In genomic region chr15:65400760-65401606, GRCh38 we compare ENCODE assay signal across 8 cellular contexts. TPM values are rescaled to one million over a fixed set of nuclear protein-coding genes. Genes with fewer than 3 reads are reported as not detected.
A peak's percentile ranks its signal among the peaks of the same experiment; 100 is the strongest.
DNase-seq lines count a peak whose midpoint lies in the region; ATAC-seq and TF ChIP-seq lines count a peak whose summit lies in the region.

No MANE protein-coding gene starts in this region.

- no peaks in the 10 kb centered on the region for H3K27me3 ChIP-seq in KMS-11 (ENCODE audit: insufficient read depth, low read depth)
- peaks cover 40% of the 10 kb centered on the region for H3K27me3 ChIP-seq in OCI-LY3 (ENCODE audit: low read depth, low read length)
- peaks cover 73% of the 10 kb centered on the region for H3K27me3 ChIP-seq in foreskin keratinocyte
- peaks cover 8% of the 10 kb centered on the region for H3K27me3 ChIP-seq in osteoblast (ENCODE audit: insufficient read depth, low read length)

- TF ChIP-seq CTCF in KMS-11 (conservative IDR thresholded peaks at IDR 0.05; ENCODE audit: low read depth, low read length): peak; percentile 85
- peak; percentile 84 for TF ChIP-seq CTCF in OCI-LY3 (IDR thresholded peaks at IDR 0.05; ENCODE audit: low read depth, low read length)
- TF ChIP-seq CTCF in foreskin keratinocyte (conservative IDR thresholded peaks at IDR 0.05): peak; percentile 73
- TF ChIP-seq CTCF in osteoblast (IDR thresholded peaks at IDR 0.05; ENCODE audit: extremely low read depth, low read depth, low read length): peak; percentile 71

- H3K79me2 ChIP-seq in KMS-11 (ENCODE audit: insufficient read depth, low read depth) (no peaks in the 10 kb centered on the region), OCI-LY3 (ENCODE audit: low read length) (no peaks in the 10 kb centered on the region), osteoblast (ENCODE audit: insufficient read depth, low read length) (no peaks in the 10 kb centered on the region)

- no peak overlapping the region for H3K4me3 ChIP-seq in KMS-11 (IDR thresholded peaks at IDR 0.05; ENCODE audit: insufficient read depth, low read depth, low read length)
- no peak overlapping the region for H3K4me3 ChIP-seq in OCI-LY3 (ENCODE audit: low read length)
- H3K4me3 ChIP-seq in osteoblast (ENCODE audit: insufficient read depth, low read length): no peak overlapping the region

- no peaks in the 10 kb centered on the region for H3K36me3 ChIP-seq in KMS-11 (ENCODE audit: insufficient read depth)
- no peaks in the 10 kb centered on the region for H3K36me3 ChIP-seq in OCI-LY3 (replicated peaks; ENCODE audit: low read depth, low read length)
- H3K36me3 ChIP-seq in osteoblast (ENCODE audit: insufficient read depth, low read length): no peaks in the 10 kb centered on the region

- H3K4me2 ChIP-seq in KMS-11 (peak overlapping the region; percentile 6; the same call in 1 of the 2 replicates), OCI-LY3 (ENCODE audit: low read length) (peak overlapping the region; percentile 15), osteoblast (ENCODE audit: insufficient read depth, low read length) (no peak overlapping the region)

- ATAC-seq in foreskin keratinocyte (peak; percentile 72), HG03460 (IDR thresholded peaks at IDR 0.05; ENCODE audit: unreplicated experiment) (no peak)

- H3K9me3 ChIP-seq in OCI-LY3 (ENCODE audit: insufficient read depth, low read length): no peaks in the 10 kb centered on the region
- no peaks in the 10 kb centered on the region for H3K9me3 ChIP-seq in osteoblast (ENCODE audit: low read depth, low read length)

- H3K27ac ChIP-seq in KMS-11: no peak overlapping the region
- no peak overlapping the region for H3K27ac ChIP-seq in OCI-LY3 (ENCODE audit: low read length)
- no peak overlapping the region for H3K27ac ChIP-seq in foreskin keratinocyte
- no peak overlapping the region for H3K27ac ChIP-seq in osteoblast (ENCODE audit: low read depth, low read length)

- peak; percentile 1 for DNase-seq in DMS153 (lab: John Stamatoyannopoulos, UW)
- peak; percentile 10 to 15 for DNase-seq in activated T-helper 1 cell treated with anti-CD3 and anti-CD28 coated beads, Interleukin-2, amount 50 U/mL, for 16 hours (ENCODE audit: low read depth in 1 of 2, low spot score in 1 of 2)
- DNase-seq in foreskin keratinocyte: no peak
- peak; percentile 99 for DNase-seq in osteoblast (ENCODE audit: insufficient read length, low spot score, missing footprints)
- no peak for DNase-seq in putamen (ENCODE audit: low spot score)

- H2AFZ ChIP-seq in KMS-11 (ENCODE audit: low read depth): peak overlapping the region; percentile 23; the same call in 1 of the 2 replicates
- 0 out of 2 replicates have a peak overlapping the region, but pooled peaks have one; percentile 25 for H2AFZ ChIP-seq in OCI-LY3 (ENCODE audit: low read depth, low read length)
- H2AFZ ChIP-seq in osteoblast (ENCODE audit: low read length): no peak overlapping the region

- H3K4me1 ChIP-seq in KMS-11 (ENCODE audit: low read depth, poor library complexity, severe bottlenecking): peaks cover 9% of the 10 kb centered on the region
- peaks cover 5% of the 10 kb centered on the region for H3K4me1 ChIP-seq in OCI-LY3 (ENCODE audit: low read length)
- no peaks in the 10 kb centered on the region for H3K4me1 ChIP-seq in foreskin keratinocyte
- no peaks in the 10 kb centered on the region for H3K4me1 ChIP-seq in osteoblast (ENCODE audit: insufficient read depth, low read length)

- H3K9ac ChIP-seq in KMS-11: no peak overlapping the region
- H3K9ac ChIP-seq in OCI-LY3 (ENCODE audit: low read length): no peak overlapping the region

- H4K20me1 ChIP-seq in KMS-11 (ENCODE audit: insufficient read depth): no peaks in the 10 kb centered on the region
- no peaks in the 10 kb centered on the region for H4K20me1 ChIP-seq in OCI-LY3 (ENCODE audit: insufficient read depth, low read length)
- no peaks in the 10 kb centered on the region for H4K20me1 ChIP-seq in osteoblast (ENCODE audit: insufficient read depth, low read length)

RNA-seq across cellular contexts. Expression of gene IGDCC4, which starts 21.8 kb away (rescaled TPM):
- total RNA-seq in foreskin keratinocyte (0.10 and 0.11 TPM in 2 replicates), osteoblast (3.6 and 6.2 TPM in 2 replicates)
- 0.07 and 0.09 TPM in 2 replicates for polyA plus RNA-seq in foreskin keratinocyte

RNA-seq across cellular contexts. Expression of gene IGDCC3, which starts 23.2 kb away (rescaled TPM):
- not detected in 2 replicates for total RNA-seq in foreskin keratinocyte
- polyA plus RNA-seq in foreskin keratinocyte: not detected in 2 replicates
- total RNA-seq in osteoblast: 0.29 TPM in 1 of 2 replicates, not detected in the other

Comparison
In these comparisons a context has a peak if more than half of its experiments do, and no peak if none do; other contexts are left out.
1. DNase-seq: peak in DMS153 (single experiment), activated T-helper 1 cell treated with anti-CD3 and anti-CD28 coated beads, Interleukin-2, amount 50 U/mL, for 16 hours (2 of 2) and osteoblast (single experiment); none in foreskin keratinocyte (0 of 2) and putamen (single experiment).
2. Peak in every context shown above with its lines, with median percentiles within 50 percentile points of each other: CTCF ChIP-seq.